27 cellular contexts compared by ENCODE assay signal in the genomic region with DNA sequence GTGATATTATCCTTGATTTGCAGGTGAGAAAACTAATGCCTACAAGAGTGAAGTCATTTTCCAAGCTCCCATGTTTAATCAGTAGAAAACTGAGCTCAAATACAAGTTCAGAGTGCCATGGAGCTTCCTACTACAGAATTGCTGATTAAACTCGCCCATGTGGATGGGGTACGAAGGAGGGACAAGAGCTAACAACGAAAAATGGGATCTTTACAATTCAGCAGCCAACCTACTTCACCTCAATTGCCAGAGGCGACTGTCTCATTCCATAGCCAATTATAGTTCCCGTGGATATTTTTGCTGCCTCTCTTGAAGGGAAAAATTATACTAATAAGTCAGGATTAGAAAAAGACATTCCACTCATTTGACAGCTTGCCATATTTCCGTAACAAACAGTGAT.
"Had no signal": no experiment of that assay in that cellular context is flagged by ENCODE, and none has a peak within 500 bp of the region (broad histone marks: within the 10 kb centered on the region; RNA-seq: fewer than 3 reads in every experiment).

No MANE protein-coding gene starts in this region.

- H3K4me3 Mint-ChIP-seq: endodermal cell; memory B cell; naive thymus-derived CD4-positive, alpha-beta T cell; nephron; stimulated activated effector memory CD8-positive, alpha-beta T cell treated with anti-CD3 and anti-CD28 coated beads, Interleukin-12 subunit alpha, Interleukin-12 subunit beta, amount 100 ng/mL, for 72 hours had no signal

- H3K27me3 Mint-ChIP-seq: memory B cell; naive thymus-derived CD4-positive, alpha-beta T cell had no signal

- H3K9me3 ChIP-seq: gastroesophageal sphincter, heart left ventricle, prostate gland, sigmoid colon, stomach, thyroid gland had no signal

- H3K36me3 Mint-ChIP-seq: memory B cell; stimulated activated effector memory CD8-positive, alpha-beta T cell treated with anti-CD3 and anti-CD28 coated beads, Interleukin-12 subunit alpha, Interleukin-12 subunit beta, amount 100 ng/mL, for 72 hours had no signal

- H3K4me1 ChIP-seq: gastroesophageal sphincter, heart left ventricle, prostate gland, sigmoid colon, stomach, thyroid gland had no signal

- H3K4me2 ChIP-seq: hepatocyte had no signal

- H3K4me3 ChIP-seq: dorsolateral prefrontal cortex, gastroesophageal sphincter, heart left ventricle, hepatocyte, lung, prostate gland, sigmoid colon, stomach, thyroid gland had no signal

- H3K27ac ChIP-seq: dorsolateral prefrontal cortex, epithelial cell of prostate, gastroesophageal sphincter, heart left ventricle, hepatocyte, prostate gland, sigmoid colon, stomach, thyroid gland had no signal

- H3K79me2 ChIP-seq: hepatocyte had no signal

- H2AFZ ChIP-seq: hepatocyte had no signal

- H3K9me3 Mint-ChIP-seq: endodermal cell, nephron had no signal

- H3K27ac Mint-ChIP-seq: memory B cell; naive thymus-derived CD4-positive, alpha-beta T cell; nephron; stimulated activated effector memory CD8-positive, alpha-beta T cell treated with anti-CD3 and anti-CD28 coated beads, Interleukin-12 subunit alpha, Interleukin-12 subunit beta, amount 100 ng/mL, for 72 hours had no signal

- H3K4me1 Mint-ChIP-seq: memory B cell; naive thymus-derived CD4-positive, alpha-beta T cell; stimulated activated effector memory CD8-positive, alpha-beta T cell treated with anti-CD3 and anti-CD28 coated beads, Interleukin-12 subunit alpha, Interleukin-12 subunit beta, amount 100 ng/mL, for 72 hours had no signal

- DNase-seq: dorsolateral prefrontal cortex; effector CD8-positive, alpha-beta T cell; endodermal cell; foreskin fibroblast; heart left ventricle; kidney; midbrain; naive thymus-derived CD4-positive, alpha-beta T cell; nucleus accumbens; right cardiac atrium; sigmoid colon; stimulated activated CD4-positive, alpha-beta T cell treated with anti-CD3 and anti-CD28 coated beads, Interleukin-2, amount 100 ng/mL, for 24 hours; stimulated activated CD4-positive, alpha-beta T cell treated with anti-CD3 and anti-CD28 coated beads, Interleukin-4, amount 100 ng/mL, for 24 hours; stimulated activated naive CD4-positive, alpha-beta T cell treated with Interleukin-2 at 50 U/mL for 16 hours; stomach; thyroid gland; trophoblast cell had no signal

- H3K36me3 ChIP-seq: gastroesophageal sphincter, heart left ventricle, prostate gland, sigmoid colon, stomach, thyroid gland had no signal

- ATAC-seq: esophagus mucosa; gastroesophageal sphincter; heart left ventricle; left lobe of liver; naive thymus-derived CD4-positive, alpha-beta T cell; right cardiac atrium; stimulated activated effector memory CD8-positive, alpha-beta T cell treated with anti-CD3 and anti-CD28 coated beads, Interleukin-12 subunit alpha, Interleukin-12 subunit beta, amount 100 ng/mL, for 72 hours had no signal

- H3K27me3 ChIP-seq: gastroesophageal sphincter, heart left ventricle, hepatocyte, sigmoid colon, stomach, thyroid gland had no signal
